In the genomic region with DNA sequence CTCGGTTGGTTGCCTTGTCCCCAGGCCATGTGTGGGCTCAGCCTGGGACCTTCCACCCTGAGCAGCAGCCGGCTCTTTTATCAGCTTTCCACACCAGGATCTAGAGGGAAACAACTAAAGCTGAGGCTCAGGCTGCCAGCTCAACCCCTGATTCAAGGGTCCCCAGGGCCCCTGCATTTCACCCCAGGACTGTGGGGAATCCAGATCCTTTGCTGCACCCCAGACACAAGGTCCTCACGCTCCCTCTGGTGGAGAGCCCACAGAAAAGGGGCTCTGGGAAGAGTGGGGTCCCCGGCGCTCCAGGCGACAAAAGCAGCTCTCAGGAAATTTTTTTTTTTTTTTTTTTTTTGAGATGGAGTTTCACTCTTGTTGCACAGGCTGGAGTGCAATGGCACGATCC, we compare ENCODE assay signal across 12 cellular contexts.
DNase-seq lines count a peak whose midpoint lies in the region; ATAC-seq and TF ChIP-seq lines count a peak whose summit lies in the region.
"Had no signal": no experiment of that assay in that cellular context is flagged by ENCODE, and none has a peak within 500 bp of the region (broad histone marks: within the 10 kb centered on the region; RNA-seq: fewer than 3 reads in every experiment).

No MANE protein-coding gene starts in this region.

- H3K4me1 Mint-ChIP-seq in CD4-positive, CD25-positive, alpha-beta regulatory T cell: peaks cover 0 to 7% (median 4%) of the 10 kb centered on the region in 4 donors
- H3K4me1 Mint-ChIP-seq in activated naive CD8-positive, alpha-beta T cell treated with anti-CD3 and anti-CD28 coated beads, Interleukin-2, amount 50 U/mL, for 24 hours: peaks cover 10% of the 10 kb centered on the region

- H3K4me3 Mint-ChIP-seq in CD4-positive, CD25-positive, alpha-beta regulatory T cell: no peak overlapping the region
- H3K4me3 Mint-ChIP-seq in activated naive CD8-positive, alpha-beta T cell treated with anti-CD3 and anti-CD28 coated beads, Interleukin-2, amount 50 U/mL, for 24 hours: no peak overlapping the region

- H3K9me3 Mint-ChIP-seq in CD4-positive, CD25-positive, alpha-beta regulatory T cell: no peaks in the 10 kb centered on the region
- no peaks in the 10 kb centered on the region for H3K9me3 Mint-ChIP-seq in activated naive CD8-positive, alpha-beta T cell treated with anti-CD3 and anti-CD28 coated beads, Interleukin-2, amount 50 U/mL, for 24 hours
- H3K9me3 Mint-ChIP-seq: activated naive CD4-positive, alpha-beta T cell treated with anti-CD3 and anti-CD28 coated beads, Interleukin-2, amount 50 U/mL, for 72 hours had no signal

- DNase-seq in CD4-positive, CD25-positive, alpha-beta regulatory T cell: peak in 1 of 3 donors; percentile 20
- DNase-seq in activated naive CD8-positive, alpha-beta T cell treated with anti-CD3 and anti-CD28 coated beads, Interleukin-2, amount 50 U/mL, for 24 hours: peak; percentile 22
- DNase-seq in occipital lobe (lab: John Stamatoyannopoulos, UW) (no peak), OCI-M2 (lab: John Stamatoyannopoulos, UW; ENCODE audit: unreplicated experiment) (no peak)
- DNase-seq: NCI-H1436 treated with DMSO at 0.1 percent for 48 hours, psoas muscle had no signal

- H3K4me1 ChIP-seq in CD4-positive, CD25-positive, alpha-beta regulatory T cell (ENCODE audit: control insufficient read depth, insufficient read depth, low read length, poor library complexity, severe bottlenecking): no peaks in the 10 kb centered on the region

- no peak overlapping the region for H3K27ac ChIP-seq in CD4-positive, CD25-positive, alpha-beta regulatory T cell (ENCODE audit: insufficient read depth, low read length, poor library complexity, severe bottlenecking)
- peak overlapping the region; percentile 60 for H3K27ac ChIP-seq in layer of hippocampus (ENCODE audit: low read depth, low read length)
- H3K27ac ChIP-seq: psoas muscle, SK-N-MC had no signal

- H3K27me3 ChIP-seq in CD4-positive, CD25-positive, alpha-beta regulatory T cell (ENCODE audit: control insufficient read depth, insufficient read depth, low read length): no peaks in the 10 kb centered on the region
- H3K27me3 ChIP-seq in layer of hippocampus (ENCODE audit: control insufficient read depth, insufficient read depth, low read length): no peaks in the 10 kb centered on the region

- TF ChIP-seq CTCF in GM12875 (IDR thresholded peaks at IDR 0.05; ENCODE audit: borderline replicate concordance, insufficient read depth, low read depth, low read length): peak; percentile 13; the same call in 1 of the 2 replicates

- ATAC-seq in CD4-positive, CD25-positive, alpha-beta regulatory T cell (ENCODE audit: low read depth in 2 of 2): peak; percentile 24 to 42
- ATAC-seq in activated naive CD8-positive, alpha-beta T cell treated with anti-CD3 and anti-CD28 coated beads, Interleukin-2, amount 50 U/mL, for 24 hours: no peak
- ATAC-seq in HG03095 (IDR thresholded peaks at IDR 0.05; ENCODE audit: unreplicated experiment) (no peak), GM21576 (IDR thresholded peaks at IDR 0.05; ENCODE audit: unreplicated experiment) (no peak)

- H3K27me3 Mint-ChIP-seq in CD4-positive, CD25-positive, alpha-beta regulatory T cell: no peaks in the 10 kb centered on the region
- H3K27me3 Mint-ChIP-seq in activated naive CD8-positive, alpha-beta T cell treated with anti-CD3 and anti-CD28 coated beads, Interleukin-2, amount 50 U/mL, for 24 hours: no peaks in the 10 kb centered on the region

- no peaks in the 10 kb centered on the region for H3K36me3 Mint-ChIP-seq in CD4-positive, CD25-positive, alpha-beta regulatory T cell
- no peaks in the 10 kb centered on the region for H3K36me3 Mint-ChIP-seq in activated naive CD8-positive, alpha-beta T cell treated with anti-CD3 and anti-CD28 coated beads, Interleukin-2, amount 50 U/mL, for 24 hours (ENCODE audit: low read depth)
- H3K36me3 Mint-ChIP-seq: activated naive CD4-positive, alpha-beta T cell treated with anti-CD3 and anti-CD28 coated beads, Interleukin-2, amount 50 U/mL, for 72 hours had no signal

- no peak overlapping the region for H3K4me3 ChIP-seq in CD4-positive, CD25-positive, alpha-beta regulatory T cell (ENCODE audit: low read depth, low read length)
- H3K4me3 ChIP-seq in GM12875 (ENCODE audit: low read depth, low read length): no peak overlapping the region
- H3K4me3 ChIP-seq: psoas muscle, SK-N-MC had no signal

- no peaks in the 10 kb centered on the region for H3K36me3 ChIP-seq in CD4-positive, CD25-positive, alpha-beta regulatory T cell (ENCODE audit: control insufficient read depth, insufficient read depth, low read length)

- no peaks in the 10 kb centered on the region for H3K9me3 ChIP-seq in CD4-positive, CD25-positive, alpha-beta regulatory T cell (ENCODE audit: control insufficient read depth in 2 of 2, low read length in 2 of 2)
- H3K9me3 ChIP-seq: psoas muscle had no signal

- no peak overlapping the region for H3K27ac Mint-ChIP-seq in CD4-positive, CD25-positive, alpha-beta regulatory T cell
- no peak overlapping the region for H3K27ac Mint-ChIP-seq in activated naive CD8-positive, alpha-beta T cell treated with anti-CD3 and anti-CD28 coated beads, Interleukin-2, amount 50 U/mL, for 24 hours

Comparison
In these comparisons a context has a peak if more than half of its experiments do, and no peak if none do; other contexts are left out.
1. ATAC-seq: peak in CD4-positive, CD25-positive, alpha-beta regulatory T cell (2 of 2); none in activated naive CD8-positive, alpha-beta T cell treated with anti-CD3 and anti-CD28 coated beads, Interleukin-2, amount 50 U/mL, for 24 hours (single experiment), HG03095 (single experiment) and GM21576 (single experiment).